ENCODE assay signal across 2 cellular contexts in genomic region chr5:172799416-172799815, GRCh38.
TF ChIP-seq lines count a peak whose summit lies in the region.

No MANE protein-coding gene starts in this region.

TF ChIP-seq in K562, 482 proteins besides CTCF, POLR2A, EP300 and RAD21:
- TF ChIP-seq RBM25 (IDR thresholded peaks at IDR 0.05; ENCODE audit: low read depth, low read length, severe bottlenecking) (no peak), EHMT2 (IDR thresholded peaks at IDR 0.05) (no peak), DMBX1 (CRISPR knock-in tag; IDR thresholded peaks at IDR 0.05; ENCODE audit: borderline replicate concordance) (no peak), TARDBP (IDR thresholded peaks at IDR 0.05) (no peak), TRIM28 (IDR thresholded peaks at IDR 0.05) (no peak), BRCA1 (IDR thresholded peaks at IDR 0.05) (no peak), BRCA1 (CRISPR knock-in tag; IDR thresholded peaks at IDR 0.05) (no peak), GABPA (tag; conservative IDR thresholded peaks at IDR 0.05; ENCODE audit: low read depth) (no peak), CHD7 (IDR thresholded peaks at IDR 0.05; ENCODE audit: low read depth, low read length) (no peak), NFXL1 (CRISPR knock-in tag; IDR thresholded peaks at IDR 0.05) (no peak), FOSL1 (tag; conservative IDR thresholded peaks at IDR 0.05) (no peak), GTF2F1 (IDR thresholded peaks at IDR 0.05; ENCODE audit: low read depth, low read length) (no peak), KLF6 (CRISPR knock-in tag; IDR thresholded peaks at IDR 0.05; ENCODE audit: borderline replicate concordance) (no peak)
TF ChIP-seq in K562: peak in this region for 0.

TF ChIP-seq in GM12891, 5 proteins besides CTCF, POLR2A, EP300 and RAD21:
- TF ChIP-seq TAF1 (IDR thresholded peaks at IDR 0.05; ENCODE audit: low read depth, low read length): no peak
- no peak for TF ChIP-seq POU2F2 (IDR thresholded peaks at IDR 0.05; ENCODE audit: low read depth, low read length)
- TF ChIP-seq PAX5 (IDR thresholded peaks at IDR 0.05; ENCODE audit: insufficient read depth, low read length, severe bottlenecking): no peak
- TF ChIP-seq SPI1 (IDR thresholded peaks at IDR 0.05; ENCODE audit: low read depth, low read length): no peak
- TF ChIP-seq POLR2AphosphoS5 (IDR thresholded peaks at IDR 0.05; ENCODE audit: low read depth, low read length): no peak
